Comparison of ENCODE assay signal across 15 cellular contexts in the genomic region with DNA sequence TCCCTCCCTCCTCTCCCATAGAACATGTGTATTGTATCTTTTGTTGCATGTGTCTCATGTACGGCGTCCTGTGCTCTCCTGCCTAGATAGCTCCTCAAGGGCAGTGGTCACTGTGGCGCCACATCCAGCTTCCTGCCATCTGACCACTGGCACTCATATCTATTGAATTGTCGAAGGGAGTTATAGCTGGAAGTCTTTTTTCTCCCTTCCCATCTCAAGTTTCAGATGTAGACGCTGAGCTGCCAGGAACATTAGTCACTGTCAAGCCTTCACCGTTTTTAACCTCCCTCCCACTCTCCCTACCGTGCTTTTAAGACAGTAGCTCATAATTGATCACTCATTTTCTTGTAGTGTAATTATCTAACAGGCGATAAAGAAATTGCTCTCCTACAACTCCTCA. TPM values are rescaled to one million over a fixed set of nuclear protein-coding genes. Genes with fewer than 3 reads are reported as not detected.
A peak's percentile ranks its signal among the peaks of the same experiment; 100 is the strongest.
DNase-seq lines count a peak whose midpoint lies in the region; ATAC-seq and TF ChIP-seq lines count a peak whose summit lies in the region.
"Had no signal": no experiment of that assay in that cellular context is flagged by ENCODE, and none has a peak within 500 bp of the region (broad histone marks: within the 10 kb centered on the region; RNA-seq: fewer than 3 reads in every experiment).

No MANE protein-coding gene starts in this region.

- H3F3A ChIP-seq in PC-9 (ENCODE audit: insufficient read depth, low read depth): peaks cover 28% of the 10 kb centered on the region; the same call in 1 of the 2 replicates

- peak overlapping the region; percentile 47 for H3K27ac ChIP-seq in PC-9

- H3K9me2 ChIP-seq in PC-9 (ENCODE audit: insufficient read depth): no peaks in the 10 kb centered on the region

- no peak overlapping the region for H3K4me3 ChIP-seq in PC-9

- no peaks in the 10 kb centered on the region for H3K79me2 ChIP-seq in PC-9 (ENCODE audit: low read depth)

- no peaks in the 10 kb centered on the region for H3K27me3 ChIP-seq in PC-9 (ENCODE audit: insufficient read depth, low read depth)

- H3K9me3 ChIP-seq in PC-9 (ENCODE audit: insufficient read depth, low read depth): no peaks in the 10 kb centered on the region
- H3K9me3 ChIP-seq: Caco-2 had no signal

- peaks cover 11% of the 10 kb centered on the region for H3K4me1 ChIP-seq in PC-9 (replicated peaks; ENCODE audit: insufficient read depth)
- H3K4me1 ChIP-seq: Caco-2 had no signal

- ATAC-seq in omental fat pad (ENCODE audit: low FRiP score): peak; percentile 75
- no peak for ATAC-seq in GM21576 (IDR thresholded peaks at IDR 0.05; ENCODE audit: unreplicated experiment)
- ATAC-seq: natural killer cell treated with Interleukin-12 subunit alpha and Interleukin-12 subunit beta and Interleukin-15 and Interleukin-18, amount 100 ng/mL, for 72 hours had no signal

- peak overlapping the region; percentile 92 for H3K27ac Mint-ChIP-seq in chondrocyte (ENCODE audit: unreplicated experiment)

- no peak overlapping the region for H2AFZ ChIP-seq in PC-9

- DNase-seq in Caki2 (ENCODE audit: low read depth): peak; percentile 44
- DNase-seq in PC-9: peak; percentile 68 to 72
- DNase-seq in chondrocyte (ENCODE audit: low spot score): no peak
- DNase-seq in omental fat pad (ENCODE audit: low spot score): no peak
- DNase-seq in activated naive CD4-positive, alpha-beta T cell treated with Interleukin-2 at 50 U/mL for 16 hours: no peak
- DNase-seq in NCI-H1930 (lab: John Stamatoyannopoulos, UW): no peak
- DNase-seq in NCI-H2029 treated with DMSO at 0.1 percent for 48 hours (lab: John Stamatoyannopoulos, UW): no peak
- DNase-seq: activated T-cell treated with anti-CD3 and anti-CD28 coated beads, Interleukin-2, amount 50 U/mL, for 1 hour; Caco-2; cortex of kidney; Kasumi-1; NK-92 treated with Interleukin-12 subunit alpha and Interleukin-12 subunit beta, amount 100 ng/mL, for 24 hours; stimulated activated CD4-positive, alpha-beta T cell treated with anti-CD3 and anti-CD28 coated beads, Interleukin-2, amount 100 ng/mL, for 48 hours had no signal

- in situ Hi-C loops in Caki2 (cut with HindIII; ENCODE audit: low pct_unique_long_range_greater_than_20kb, low sequenced_read_pairs): no loop called here

- peaks cover 49% of the 10 kb centered on the region for H3K36me3 ChIP-seq in PC-9 (ENCODE audit: low read depth)

- H3K36me3 Mint-ChIP-seq in chondrocyte (ENCODE audit: low read depth): peaks cover 29% of the 10 kb centered on the region

- no peaks in the 10 kb centered on the region for H3K9me3 Mint-ChIP-seq in chondrocyte (ENCODE audit: low read depth)
- H3K9me3 Mint-ChIP-seq: natural killer cell treated with Interleukin-12 subunit alpha and Interleukin-12 subunit beta and Interleukin-15 and Interleukin-18, amount 100 ng/mL, for 72 hours had no signal

- no peak overlapping the region for H3K4me3 Mint-ChIP-seq in chondrocyte (ENCODE audit: unreplicated experiment)
- H3K4me3 Mint-ChIP-seq: natural killer cell treated with Interleukin-12 subunit alpha and Interleukin-12 subunit beta and Interleukin-15 and Interleukin-18, amount 100 ng/mL, for 72 hours had no signal

- POLR2A ChIA-PET in PC-9 (lab: Charles Lee; ENCODE audit: unreplicated experiment): interaction anchor here (0.5 to 1.0 kb wide), 11 partner anchors 9 to 878 kb away, joined by 3 to 25 read pairs (median 7); partner anchors contain the start of genes MTHFD1 and PPP2R5E

- BruUV-seq in PC-9 (replicated peaks; lab: Mats Ljungman, UMichigan): no TSS peak

- H4K20me1 ChIP-seq in PC-9 (ENCODE audit: insufficient read depth): no peaks in the 10 kb centered on the region

- intact Hi-C loops in PC-9 (cut with micrococcal nuclease; ENCODE audit: unreplicated experiment): loop anchor here (1.0 kb wide), 1 partner anchor 17 kb away; no protein-coding TSS in a partner anchor

- peaks cover 28% of the 10 kb centered on the region for H3K4me1 Mint-ChIP-seq in chondrocyte (ENCODE audit: low read depth)

- no peak for TF ChIP-seq CTCF in PC-9 (conservative IDR thresholded peaks at IDR 0.05)
- TF ChIP-seq CTCF in chondrocyte (IDR thresholded peaks at IDR 0.05): no peak
- TF ChIP-seq CTCF in omental fat pad (IDR thresholded peaks at IDR 0.05): no peak

- peak overlapping the region; percentile 21; the same call in 1 of the 2 replicates for H3K4me2 ChIP-seq in PC-9

- CTCF ChIA-PET in PC-9 (lab: Charles Lee): interaction anchor here (1.1 to 1.2 kb wide), 3 partner anchors 9 to 77 kb away, joined by 3 to 13 read pairs (median 4); no protein-coding TSS in a partner anchor

- H3K27me3 Mint-ChIP-seq in chondrocyte (ENCODE audit: low read depth): no peaks in the 10 kb centered on the region
- H3K27me3 Mint-ChIP-seq: natural killer cell treated with Interleukin-12 subunit alpha and Interleukin-12 subunit beta and Interleukin-15 and Interleukin-18, amount 100 ng/mL, for 72 hours had no signal

RNA-seq across cellular contexts. Expression of gene MTHFD1, which starts 33.0 kb away (rescaled TPM):
- 26.7 and 28.6 TPM in 2 replicates for total RNA-seq in Caki2 (2014; rRNA removed; shearing (Covaris generic); ENCODE audit: low replicate concordance)
- total RNA-seq in PC-9 (2021): 130 and 161 TPM in 2 replicates
- total RNA-seq in chondrocyte: 54.2 to 94.9 TPM (median 55.4 TPM) in 3 replicates
- total RNA-seq in omental fat pad: 100 to 1,000 TPM in 1 of 4 donors, 10 to 100 TPM in 3; 58.0 to 138 (median 86.9) TPM

RNA-seq across cellular contexts. Expression of gene AKAP5, which starts 44.1 kb away (rescaled TPM):
- total RNA-seq in Caki2 (2014; rRNA removed; shearing (Covaris generic); ENCODE audit: low replicate concordance): 0.87 and 1.3 TPM in 2 replicates
- total RNA-seq in PC-9 (2021) (0.60 and 0.72 TPM in 2 replicates), chondrocyte (4.2 to 9.0 TPM (median 4.3 TPM) in 3 replicates), omental fat pad (1 to 10 TPM in 1 of 4 donors, under 1 TPM in 3; 0.47 to 1.4 (median 0.66) TPM)

Comparison
In these comparisons a context has a peak if more than half of its experiments do, and no peak if none do; other contexts are left out.
1. DNase-seq: peak in Caki2 (single experiment) and PC-9 (2 of 2); none in chondrocyte (single experiment), omental fat pad (single experiment), activated naive CD4-positive, alpha-beta T cell treated with Interleukin-2 at 50 U/mL for 16 hours (single experiment), NCI-H1930 (0 of 2) and NCI-H2029 treated with DMSO at 0.1 percent for 48 hours (single experiment).